Comparison of ENCODE assay signal across 1 cellular context in the genomic region with DNA sequence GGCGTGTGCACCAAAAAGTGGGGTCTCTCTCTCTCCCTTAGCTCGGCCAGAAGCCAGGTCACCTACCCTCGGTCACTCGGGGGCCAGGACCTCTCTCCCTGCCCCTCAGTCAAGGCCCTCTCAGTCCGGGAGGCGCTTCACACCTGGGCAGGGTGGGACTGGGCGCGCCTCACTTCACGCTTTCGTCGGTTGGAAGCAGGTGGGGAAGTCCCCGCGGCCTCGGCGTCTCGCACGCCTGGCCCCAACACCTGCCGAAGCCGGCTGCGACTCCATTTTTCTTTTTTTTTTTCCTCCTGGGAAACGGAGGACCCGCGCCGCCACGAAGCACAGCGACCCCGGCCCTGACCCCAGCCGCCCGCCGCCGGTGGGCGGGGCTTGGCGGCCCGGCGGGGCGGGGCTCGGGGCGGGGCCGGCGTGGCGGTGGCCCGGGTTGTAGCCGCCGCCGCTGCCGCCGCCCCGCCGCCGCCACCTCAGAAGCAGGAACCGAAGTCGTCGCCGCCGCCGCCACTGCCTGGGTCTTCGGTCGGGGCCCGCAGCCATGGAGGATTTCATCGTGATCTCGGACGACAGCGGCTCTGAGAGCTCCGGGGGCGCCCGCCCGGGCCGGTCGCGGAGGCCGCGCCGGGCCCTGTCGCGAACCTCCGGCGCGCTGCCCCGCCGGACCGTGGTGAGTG.
TF ChIP-seq lines count a peak whose summit lies in the region.

A gene (plus strand): TSS at position 454 of the 674 bp plus-strand sequence. CDS start 85 bp downstream, at position 539.

TF ChIP-seq in HepG2, 621 proteins besides CTCF, POLR2A, EP300 and RAD21:
- TF ChIP-seq, protein P1, sequence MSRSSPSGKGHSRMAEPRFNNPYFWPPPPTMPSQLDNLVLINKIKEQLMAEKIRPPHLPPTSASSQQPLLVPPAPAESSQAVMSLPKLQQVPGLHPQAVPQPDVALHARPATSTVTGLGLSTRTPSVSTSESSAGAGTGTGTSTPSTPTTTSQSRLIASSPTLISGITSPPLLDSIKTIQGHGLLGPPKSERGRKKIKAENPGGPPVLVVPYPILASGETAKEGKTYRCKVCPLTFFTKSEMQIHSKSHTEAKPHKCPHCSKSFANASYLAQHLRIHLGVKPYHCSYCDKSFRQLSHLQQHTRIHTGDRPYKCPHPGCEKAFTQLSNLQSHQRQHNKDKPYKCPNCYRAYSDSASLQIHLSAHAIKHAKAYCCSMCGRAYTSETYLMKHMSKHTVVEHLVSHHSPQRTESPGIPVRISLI (CRISPR knock-in tag; IDR thresholded peaks at IDR 0.05; ENCODE audit: borderline replicate concordance), result peak; percentile 22; the same call in 1 of the 2 replicates
- TF ChIP-seq, protein P2, sequence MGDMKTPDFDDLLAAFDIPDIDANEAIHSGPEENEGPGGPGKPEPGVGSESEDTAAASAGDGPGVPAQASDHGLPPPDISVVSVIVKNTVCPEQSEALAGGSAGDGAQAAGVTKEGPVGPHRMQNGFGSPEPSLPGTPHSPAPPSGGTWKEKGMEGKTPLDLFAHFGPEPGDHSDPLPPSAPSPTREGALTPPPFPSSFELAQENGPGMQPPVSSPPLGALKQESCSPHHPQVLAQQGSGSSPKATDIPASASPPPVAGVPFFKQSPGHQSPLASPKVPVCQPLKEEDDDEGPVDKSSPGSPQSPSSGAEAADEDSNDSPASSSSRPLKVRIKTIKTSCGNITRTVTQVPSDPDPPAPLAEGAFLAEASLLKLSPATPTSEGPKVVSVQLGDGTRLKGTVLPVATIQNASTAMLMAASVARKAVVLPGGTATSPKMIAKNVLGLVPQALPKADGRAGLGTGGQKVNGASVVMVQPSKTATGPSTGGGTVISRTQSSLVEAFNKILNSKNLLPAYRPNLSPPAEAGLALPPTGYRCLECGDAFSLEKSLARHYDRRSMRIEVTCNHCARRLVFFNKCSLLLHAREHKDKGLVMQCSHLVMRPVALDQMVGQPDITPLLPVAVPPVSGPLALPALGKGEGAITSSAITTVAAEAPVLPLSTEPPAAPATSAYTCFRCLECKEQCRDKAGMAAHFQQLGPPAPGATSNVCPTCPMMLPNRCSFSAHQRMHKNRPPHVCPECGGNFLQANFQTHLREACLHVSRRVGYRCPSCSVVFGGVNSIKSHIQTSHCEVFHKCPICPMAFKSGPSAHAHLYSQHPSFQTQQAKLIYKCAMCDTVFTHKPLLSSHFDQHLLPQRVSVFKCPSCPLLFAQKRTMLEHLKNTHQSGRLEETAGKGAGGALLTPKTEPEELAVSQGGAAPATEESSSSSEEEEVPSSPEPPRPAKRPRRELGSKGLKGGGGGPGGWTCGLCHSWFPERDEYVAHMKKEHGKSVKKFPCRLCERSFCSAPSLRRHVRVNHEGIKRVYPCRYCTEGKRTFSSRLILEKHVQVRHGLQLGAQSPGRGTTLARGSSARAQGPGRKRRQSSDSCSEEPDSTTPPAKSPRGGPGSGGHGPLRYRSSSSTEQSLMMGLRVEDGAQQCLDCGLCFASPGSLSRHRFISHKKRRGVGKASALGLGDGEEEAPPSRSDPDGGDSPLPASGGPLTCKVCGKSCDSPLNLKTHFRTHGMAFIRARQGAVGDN (CRISPR knock-in tag; IDR thresholded peaks at IDR 0.05), result peak; percentile 70
- TF ChIP-seq ZFY (CRISPR knock-in tag; IDR thresholded peaks at IDR 0.05), result peak; percentile 37; the same call in 1 of the 2 replicates
- TF ChIP-seq ZFX (CRISPR knock-in tag; IDR thresholded peaks at IDR 0.05; ENCODE audit: low read depth), result 0 out of 2 replicates have a peak, but pooled peaks have one; percentile 24
